10 cellular contexts compared by ENCODE assay signal in the genomic region with DNA sequence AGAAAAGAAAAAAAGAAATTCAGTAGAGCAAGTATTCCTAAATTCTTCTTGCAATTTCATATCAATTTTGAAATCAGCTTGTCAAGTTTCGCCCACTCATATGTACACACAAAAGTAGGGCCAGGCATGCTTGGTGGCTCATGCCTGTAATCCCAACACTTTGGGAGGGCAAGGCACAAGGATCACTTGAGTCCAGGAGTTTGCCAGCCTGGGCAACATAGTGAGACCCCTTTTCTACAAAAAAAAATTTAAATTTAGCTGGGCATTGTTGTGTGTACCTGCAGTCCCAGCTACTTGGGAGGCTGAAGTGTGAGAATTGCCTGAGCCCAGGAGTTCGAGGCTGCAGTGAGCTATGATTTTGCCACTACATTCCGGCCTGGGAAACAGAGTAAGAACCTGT.
"Had no signal": no experiment of that assay in that cellular context is flagged by ENCODE, and none has a peak within 500 bp of the region (broad histone marks: within the 10 kb centered on the region; RNA-seq: fewer than 3 reads in every experiment).

No MANE protein-coding gene starts in this region.

- H3K27ac ChIP-seq: GM23248 had no signal

- H3K4me3 ChIP-seq: GM23248, GM23338 had no signal

- DNase-seq: GM23248, GOT3, H7, H9, HCEC 1CT, HFFc6 had no signal

- FAIRE-seq: H1, H54 had no signal

- H3K4me2 ChIP-seq: GM23338 had no signal

- H2AFZ ChIP-seq: GM23248, GM23338 had no signal

- H3K9ac ChIP-seq: GM23248 had no signal

- ATAC-seq: GM23338, HCT116 had no signal
